Comparison of ENCODE assay signal across 18 cellular contexts in the genomic region with DNA sequence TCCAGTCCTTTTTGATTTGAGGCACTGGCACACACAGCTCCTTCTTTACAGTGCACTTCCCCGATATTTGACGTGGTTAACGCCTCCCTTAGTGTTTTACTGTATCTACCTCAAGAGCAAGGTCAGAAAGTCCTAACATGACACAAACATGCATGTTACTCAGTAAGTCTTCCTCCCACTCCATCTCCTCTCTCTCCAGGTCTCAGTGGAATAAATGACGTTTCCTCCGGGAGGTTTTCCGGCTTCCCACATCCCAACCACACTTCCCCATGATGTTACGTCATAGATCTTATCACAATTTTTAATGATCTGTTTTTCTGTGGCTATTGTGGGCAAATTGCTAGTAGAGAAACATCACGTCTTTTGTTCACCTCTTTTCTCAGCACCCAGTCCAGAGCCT.
DNase-seq lines count a peak whose midpoint lies in the region; ATAC-seq and TF ChIP-seq lines count a peak whose summit lies in the region.
"Had no signal": no experiment of that assay in that cellular context is flagged by ENCODE, and none has a peak within 500 bp of the region (broad histone marks: within the 10 kb centered on the region; RNA-seq: fewer than 3 reads in every experiment).

No MANE protein-coding gene starts in this region.

- no peak overlapping the region for H3K4me3 ChIP-seq in fibroblast of lung (replicated peaks in 1 of 4; ENCODE audit: control extremely low read depth in 1 of 4, insufficient read depth in 1 of 4, low read depth in 3 of 4, low read length in 4 of 4)
- H3K4me3 ChIP-seq: adrenal gland, tibial artery had no signal

- no peak overlapping the region for H3K4me3 Mint-ChIP-seq in T-helper 2 cell treated with Interferon-gamma antibody and Interleukin-4, amounts not matched to agents 5 μg/mL and 100 μg/mL, for 36 hours
- H3K4me3 Mint-ChIP-seq: CD14-positive monocyte; effector memory CD8-positive, alpha-beta T cell had no signal

- H3K9ac ChIP-seq in fibroblast of lung (ENCODE audit: insufficient read depth, low read length), result no peak overlapping the region
- H3K9ac ChIP-seq: parathyroid adenoma had no signal

- H3K27me3 ChIP-seq in fibroblast of lung (ENCODE audit: control insufficient read depth, insufficient read depth, low read length), result no peaks in the 10 kb centered on the region
- H3K27me3 ChIP-seq: adrenal gland had no signal

- no peaks in the 10 kb centered on the region for H3K36me3 ChIP-seq in fibroblast of lung (ENCODE audit: control insufficient read depth, insufficient read depth, low read length)
- H3K36me3 ChIP-seq: adrenal gland, tibial artery had no signal

- H3K79me2 ChIP-seq in fibroblast of lung (ENCODE audit: control insufficient read depth, insufficient read depth, low read length), result no peaks in the 10 kb centered on the region
- H3K79me2 ChIP-seq: parathyroid adenoma had no signal

- no peaks in the 10 kb centered on the region for H4K20me1 ChIP-seq in fibroblast of lung (ENCODE audit: control insufficient read depth, extremely low read depth, insufficient read depth, low read length)

- H3K27ac ChIP-seq in fibroblast of lung (ENCODE audit: insufficient read depth, low read length), result no peak overlapping the region
- H3K27ac ChIP-seq: adrenal gland, parathyroid adenoma, tibial artery, VCaP had no signal

- no peak overlapping the region for H3K27ac Mint-ChIP-seq in T-helper 2 cell treated with Interferon-gamma antibody and Interleukin-4, amounts not matched to agents 5 μg/mL and 100 μg/mL, for 36 hours
- H3K27ac Mint-ChIP-seq: CD14-positive monocyte; effector memory CD8-positive, alpha-beta T cell had no signal

- peaks cover 12% of the 10 kb centered on the region for H3K27me3 Mint-ChIP-seq in T-helper 2 cell treated with Interferon-gamma antibody and Interleukin-4, amounts not matched to agents 5 μg/mL and 100 μg/mL, for 36 hours (ENCODE audit: low read depth)

- no peaks in the 10 kb centered on the region for H3K9me3 ChIP-seq in fibroblast of lung (ENCODE audit: control insufficient read depth, insufficient read depth, low read depth, low read length)
- H3K9me3 ChIP-seq: adrenal gland, tibial artery had no signal

- no peak for TF ChIP-seq CTCF in fibroblast of lung (conservative IDR thresholded peaks at IDR 0.05 in 1 of 2, IDR thresholded peaks at IDR 0.05 in 1 of 2; ENCODE audit: low read depth in 1 of 2, low read length in 2 of 2)

- no peaks in the 10 kb centered on the region for H3K4me1 ChIP-seq in fibroblast of lung (ENCODE audit: control insufficient read depth, extremely low read depth, insufficient read depth, low read length)
- H3K4me1 ChIP-seq: adrenal gland, parathyroid adenoma, tibial artery had no signal

- no peaks in the 10 kb centered on the region for H3K9me3 Mint-ChIP-seq in T-helper 2 cell treated with Interferon-gamma antibody and Interleukin-4, amounts not matched to agents 5 μg/mL and 100 μg/mL, for 36 hours

- H3K36me3 Mint-ChIP-seq in T-helper 2 cell treated with Interferon-gamma antibody and Interleukin-4, amounts not matched to agents 5 μg/mL and 100 μg/mL, for 36 hours (ENCODE audit: low read depth), result no peaks in the 10 kb centered on the region
- H3K36me3 Mint-ChIP-seq: CD14-positive monocyte had no signal

- no peak overlapping the region for H2AFZ ChIP-seq in fibroblast of lung (ENCODE audit: low read length)
- H2AFZ ChIP-seq: parathyroid adenoma had no signal

- H3K4me1 Mint-ChIP-seq in T-helper 2 cell treated with Interferon-gamma antibody and Interleukin-4, amounts not matched to agents 5 μg/mL and 100 μg/mL, for 36 hours (ENCODE audit: low read depth), result peaks cover 18% of the 10 kb centered on the region

- no peak overlapping the region for H3K4me2 ChIP-seq in fibroblast of lung (ENCODE audit: extremely low read depth, insufficient read depth, low read length)

- peak; percentile 34 for DNase-seq in AG20443 (ENCODE audit: low spot score)
- DNase-seq in Daoy (ENCODE audit: low read depth), result peak; percentile 50
- peak; percentile 23 for DNase-seq in T-helper 2 cell treated with Interferon-gamma antibody and Interleukin-4, amounts not matched to agents 5 μg/mL and 100 μg/mL, for 36 hours (ENCODE audit: low spot score)
- peak; percentile 11 to 29 for DNase-seq in fibroblast of lung (ENCODE audit: low read depth in 2 of 2)
- DNase-seq in stimulated activated CD4-positive, alpha-beta T cell treated with anti-CD3 and anti-CD28 coated beads, Interleukin-2, amount 100 ng/mL, for 24 hours, result no peak
- no peak for DNase-seq in COLO668 (lab: John Stamatoyannopoulos, UW; ENCODE audit: unreplicated experiment)
- DNase-seq: central memory CD4-positive, alpha-beta T cell; effector memory CD8-positive, alpha-beta T cell; foreskin melanocyte; NCI-H1105 treated with DMSO at 0.1 percent for 48 hours; NCI-H2171; tibial artery had no signal

- no peak for ATAC-seq in HG02938 (IDR thresholded peaks at IDR 0.05; ENCODE audit: unreplicated experiment)
- ATAC-seq: effector memory CD8-positive, alpha-beta T cell; left lobe of liver had no signal

Comparison
In these comparisons a context has a peak if more than half of its experiments do, and no peak if none do; other contexts are left out.
1. DNase-seq: peak in AG20443 (single experiment), Daoy (single experiment), T-helper 2 cell treated with Interferon-gamma antibody and Interleukin-4, amounts not matched to agents 5 μg/mL and 100 μg/mL, for 36 hours (single experiment) and fibroblast of lung (2 of 2); none in stimulated activated CD4-positive, alpha-beta T cell treated with anti-CD3 and anti-CD28 coated beads, Interleukin-2, amount 100 ng/mL, for 24 hours (0 of 2) and COLO668 (single experiment).